Comparison of ENCODE assay signal across 1 cellular context in the genomic region with DNA sequence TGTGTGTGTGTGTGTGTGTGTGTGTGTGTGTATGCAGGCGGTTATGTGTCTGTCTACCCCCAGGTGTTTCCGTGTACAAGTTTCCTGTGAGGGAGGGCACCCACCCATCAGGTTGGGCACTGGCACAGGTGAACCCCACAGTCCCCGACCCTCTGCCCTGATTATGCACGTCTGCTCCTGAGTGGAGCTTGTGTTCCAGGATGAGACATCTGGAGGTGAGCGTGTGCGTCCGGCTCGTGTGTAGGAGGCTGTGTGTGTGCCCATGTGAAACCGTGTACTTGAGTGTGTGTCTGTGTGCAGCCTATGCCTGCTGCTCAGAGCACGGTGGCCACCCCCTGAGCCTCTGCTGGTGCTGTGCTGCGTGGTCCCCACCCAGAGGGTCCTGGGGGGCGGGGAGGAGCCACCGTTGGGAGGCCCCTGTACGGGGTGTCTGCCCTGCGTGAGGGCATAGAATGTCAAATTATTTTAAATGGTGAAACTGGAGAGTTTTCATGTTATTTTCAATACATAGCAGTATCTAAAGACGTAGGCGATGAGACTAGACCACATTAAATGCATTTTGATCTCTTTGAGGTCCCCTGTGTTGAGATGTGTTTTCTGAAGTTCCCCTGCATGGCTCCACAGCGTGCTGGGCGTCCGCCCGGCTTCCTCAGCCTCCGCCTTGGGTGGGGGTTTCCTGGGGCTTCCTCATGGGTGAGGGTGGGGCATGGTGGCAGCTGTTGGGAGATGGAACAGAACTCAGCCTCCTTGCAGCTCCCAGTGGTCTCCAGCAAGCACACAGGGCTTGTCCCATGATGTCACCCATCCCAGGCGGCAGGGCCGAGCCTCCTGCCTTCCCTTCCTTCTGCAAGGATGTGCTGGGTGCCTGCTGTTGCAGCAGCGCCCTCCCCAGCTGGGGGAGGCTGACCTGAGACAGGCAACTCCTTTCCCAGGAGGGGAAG.
TF ChIP-seq lines count a peak whose summit lies in the region.

No MANE protein-coding gene starts in this region.

TF ChIP-seq in GM23338, 12 proteins besides CTCF, POLR2A, EP300 and RAD21 (continued from another document):
- TF ChIP-seq, protein P1, sequence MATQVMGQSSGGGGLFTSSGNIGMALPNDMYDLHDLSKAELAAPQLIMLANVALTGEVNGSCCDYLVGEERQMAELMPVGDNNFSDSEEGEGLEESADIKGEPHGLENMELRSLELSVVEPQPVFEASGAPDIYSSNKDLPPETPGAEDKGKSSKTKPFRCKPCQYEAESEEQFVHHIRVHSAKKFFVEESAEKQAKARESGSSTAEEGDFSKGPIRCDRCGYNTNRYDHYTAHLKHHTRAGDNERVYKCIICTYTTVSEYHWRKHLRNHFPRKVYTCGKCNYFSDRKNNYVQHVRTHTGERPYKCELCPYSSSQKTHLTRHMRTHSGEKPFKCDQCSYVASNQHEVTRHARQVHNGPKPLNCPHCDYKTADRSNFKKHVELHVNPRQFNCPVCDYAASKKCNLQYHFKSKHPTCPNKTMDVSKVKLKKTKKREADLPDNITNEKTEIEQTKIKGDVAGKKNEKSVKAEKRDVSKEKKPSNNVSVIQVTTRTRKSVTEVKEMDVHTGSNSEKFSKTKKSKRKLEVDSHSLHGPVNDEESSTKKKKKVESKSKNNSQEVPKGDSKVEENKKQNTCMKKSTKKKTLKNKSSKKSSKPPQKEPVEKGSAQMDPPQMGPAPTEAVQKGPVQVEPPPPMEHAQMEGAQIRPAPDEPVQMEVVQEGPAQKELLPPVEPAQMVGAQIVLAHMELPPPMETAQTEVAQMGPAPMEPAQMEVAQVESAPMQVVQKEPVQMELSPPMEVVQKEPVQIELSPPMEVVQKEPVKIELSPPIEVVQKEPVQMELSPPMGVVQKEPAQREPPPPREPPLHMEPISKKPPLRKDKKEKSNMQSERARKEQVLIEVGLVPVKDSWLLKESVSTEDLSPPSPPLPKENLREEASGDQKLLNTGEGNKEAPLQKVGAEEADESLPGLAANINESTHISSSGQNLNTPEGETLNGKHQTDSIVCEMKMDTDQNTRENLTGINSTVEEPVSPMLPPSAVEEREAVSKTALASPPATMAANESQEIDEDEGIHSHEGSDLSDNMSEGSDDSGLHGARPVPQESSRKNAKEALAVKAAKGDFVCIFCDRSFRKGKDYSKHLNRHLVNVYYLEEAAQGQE (IDR thresholded peaks at IDR 0.05; ENCODE audit: unreplicated experiment): no peak
- TF ChIP-seq STAT1 (IDR thresholded peaks at IDR 0.05; ENCODE audit: unreplicated experiment): no peak
- TF ChIP-seq ZNF114 (CRISPR knock-in tag; IDR thresholded peaks at IDR 0.05): no peak
- TF ChIP-seq EZH2phosphoT487 (IDR thresholded peaks at IDR 0.05; ENCODE audit: unreplicated experiment): no peak
- TF ChIP-seq JUNB (IDR thresholded peaks at IDR 0.05; ENCODE audit: unreplicated experiment): no peak
- TF ChIP-seq, protein P2, sequence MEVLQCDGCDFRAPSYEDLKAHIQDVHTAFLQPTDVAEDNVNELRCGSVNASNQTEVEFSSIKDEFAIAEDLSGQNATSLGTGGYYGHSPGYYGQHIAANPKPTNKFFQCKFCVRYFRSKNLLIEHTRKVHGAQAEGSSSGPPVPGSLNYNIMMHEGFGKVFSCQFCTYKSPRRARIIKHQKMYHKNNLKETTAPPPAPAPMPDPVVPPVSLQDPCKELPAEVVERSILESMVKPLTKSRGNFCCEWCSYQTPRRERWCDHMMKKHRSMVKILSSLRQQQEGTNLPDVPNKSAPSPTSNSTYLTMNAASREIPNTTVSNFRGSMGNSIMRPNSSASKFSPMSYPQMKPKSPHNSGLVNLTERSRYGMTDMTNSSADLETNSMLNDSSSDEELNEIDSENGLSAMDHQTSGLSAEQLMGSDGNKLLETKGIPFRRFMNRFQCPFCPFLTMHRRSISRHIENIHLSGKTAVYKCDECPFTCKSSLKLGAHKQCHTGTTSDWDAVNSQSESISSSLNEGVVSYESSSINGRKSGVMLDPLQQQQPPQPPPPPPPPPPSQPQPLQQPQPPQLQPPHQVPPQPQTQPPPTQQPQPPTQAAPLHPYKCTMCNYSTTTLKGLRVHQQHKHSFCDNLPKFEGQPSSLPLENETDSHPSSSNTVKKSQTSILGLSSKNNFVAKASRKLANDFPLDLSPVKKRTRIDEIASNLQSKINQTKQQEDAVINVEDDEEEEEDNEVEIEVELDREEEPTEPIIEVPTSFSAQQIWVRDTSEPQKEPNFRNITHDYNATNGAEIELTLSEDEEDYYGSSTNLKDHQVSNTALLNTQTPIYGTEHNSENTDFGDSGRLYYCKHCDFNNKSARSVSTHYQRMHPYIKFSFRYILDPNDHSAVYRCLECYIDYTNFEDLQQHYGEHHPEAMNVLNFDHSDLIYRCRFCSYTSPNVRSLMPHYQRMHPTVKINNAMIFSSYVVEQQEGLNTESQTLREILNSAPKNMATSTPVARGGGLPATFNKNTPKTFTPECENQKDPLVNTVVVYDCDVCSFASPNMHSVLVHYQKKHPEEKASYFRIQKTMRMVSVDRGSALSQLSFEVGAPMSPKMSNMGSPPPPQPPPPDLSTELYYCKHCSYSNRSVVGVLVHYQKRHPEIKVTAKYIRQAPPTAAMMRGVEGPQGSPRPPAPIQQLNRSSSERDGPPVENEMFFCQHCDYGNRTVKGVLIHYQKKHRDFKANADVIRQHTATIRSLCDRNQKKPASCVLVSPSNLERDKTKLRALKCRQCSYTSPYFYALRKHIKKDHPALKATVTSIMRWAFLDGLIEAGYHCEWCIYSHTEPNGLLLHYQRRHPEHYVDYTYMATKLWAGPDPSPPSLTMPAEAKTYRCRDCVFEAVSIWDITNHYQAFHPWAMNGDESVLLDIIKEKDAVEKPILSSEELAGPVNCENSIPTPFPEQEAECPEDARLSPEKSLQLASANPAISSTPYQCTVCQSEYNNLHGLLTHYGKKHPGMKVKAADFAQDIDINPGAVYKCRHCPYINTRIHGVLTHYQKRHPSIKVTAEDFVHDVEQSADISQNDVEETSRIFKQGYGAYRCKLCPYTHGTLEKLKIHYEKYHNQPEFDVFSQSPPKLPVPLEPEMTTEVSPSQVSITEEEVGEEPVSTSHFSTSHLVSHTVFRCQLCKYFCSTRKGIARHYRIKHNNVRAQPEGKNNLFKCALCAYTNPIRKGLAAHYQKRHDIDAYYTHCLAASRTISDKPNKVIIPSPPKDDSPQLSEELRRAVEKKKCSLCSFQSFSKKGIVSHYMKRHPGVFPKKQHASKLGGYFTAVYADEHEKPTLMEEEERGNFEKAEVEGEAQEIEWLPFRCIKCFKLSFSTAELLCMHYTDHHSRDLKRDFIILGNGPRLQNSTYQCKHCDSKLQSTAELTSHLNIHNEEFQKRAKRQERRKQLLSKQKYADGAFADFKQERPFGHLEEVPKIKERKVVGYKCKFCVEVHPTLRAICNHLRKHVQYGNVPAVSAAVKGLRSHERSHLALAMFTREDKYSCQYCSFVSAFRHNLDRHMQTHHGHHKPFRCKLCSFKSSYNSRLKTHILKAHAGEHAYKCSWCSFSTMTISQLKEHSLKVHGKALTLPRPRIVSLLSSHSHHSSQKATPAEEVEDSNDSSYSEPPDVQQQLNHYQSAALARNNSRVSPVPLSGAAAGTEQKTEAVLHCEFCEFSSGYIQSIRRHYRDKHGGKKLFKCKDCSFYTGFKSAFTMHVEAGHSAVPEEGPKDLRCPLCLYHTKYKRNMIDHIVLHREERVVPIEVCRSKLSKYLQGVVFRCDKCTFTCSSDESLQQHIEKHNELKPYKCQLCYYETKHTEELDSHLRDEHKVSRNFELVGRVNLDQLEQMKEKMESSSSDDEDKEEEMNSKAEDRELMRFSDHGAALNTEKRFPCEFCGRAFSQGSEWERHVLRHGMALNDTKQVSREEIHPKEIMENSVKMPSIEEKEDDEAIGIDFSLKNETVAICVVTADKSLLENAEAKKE (CRISPR knock-in tag; IDR thresholded peaks at IDR 0.05): no peak
TF ChIP-seq in GM23338: peak in this region for 0.
